In the genomic region with DNA sequence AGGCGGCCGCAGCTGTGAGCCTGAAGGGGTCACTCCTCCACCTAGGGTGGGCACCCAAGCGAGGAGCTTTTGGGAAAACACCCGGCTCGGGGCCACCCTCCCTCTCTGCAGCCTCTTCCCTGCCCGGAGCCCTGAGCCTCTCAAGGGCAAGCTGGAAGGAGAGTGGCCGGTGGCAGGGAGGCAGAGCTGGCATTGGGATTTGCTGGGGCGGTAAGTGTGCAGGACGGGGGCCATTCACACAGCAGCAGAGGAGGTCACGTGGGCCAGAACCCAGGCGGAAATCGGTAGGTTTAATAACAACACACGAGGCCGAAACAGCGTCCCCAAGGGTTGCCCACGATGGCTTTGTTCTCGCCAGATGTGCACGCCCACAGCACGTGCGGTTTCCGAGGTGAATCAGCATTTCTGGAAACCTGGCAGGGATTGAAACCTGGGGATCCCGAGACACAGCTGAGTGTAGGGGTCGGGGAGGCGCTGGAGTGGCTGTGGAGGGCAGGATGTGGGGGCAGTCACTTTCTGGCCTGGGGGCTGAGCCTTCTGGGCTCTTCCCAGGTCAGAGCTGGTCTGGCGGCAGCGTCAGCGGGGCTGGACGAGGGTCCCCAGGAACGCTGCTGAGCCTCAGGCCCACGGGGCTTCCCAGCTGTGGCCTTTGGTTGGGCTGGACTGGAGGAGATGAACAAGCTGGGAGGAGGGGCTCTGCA, we compare ENCODE assay signal across 1 cellular context.
TF ChIP-seq lines count a peak whose summit lies in the region.

No MANE protein-coding gene starts in this region.

TF ChIP-seq in GM23338, 12 proteins besides CTCF, POLR2A, EP300 and RAD21:
- TF ChIP-seq ZNF114 (CRISPR knock-in tag; IDR thresholded peaks at IDR 0.05): no peak
- TF ChIP-seq, protein P1, sequence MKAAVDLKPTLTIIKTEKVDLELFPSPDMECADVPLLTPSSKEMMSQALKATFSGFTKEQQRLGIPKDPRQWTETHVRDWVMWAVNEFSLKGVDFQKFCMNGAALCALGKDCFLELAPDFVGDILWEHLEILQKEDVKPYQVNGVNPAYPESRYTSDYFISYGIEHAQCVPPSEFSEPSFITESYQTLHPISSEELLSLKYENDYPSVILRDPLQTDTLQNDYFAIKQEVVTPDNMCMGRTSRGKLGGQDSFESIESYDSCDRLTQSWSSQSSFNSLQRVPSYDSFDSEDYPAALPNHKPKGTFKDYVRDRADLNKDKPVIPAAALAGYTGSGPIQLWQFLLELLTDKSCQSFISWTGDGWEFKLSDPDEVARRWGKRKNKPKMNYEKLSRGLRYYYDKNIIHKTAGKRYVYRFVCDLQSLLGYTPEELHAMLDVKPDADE (IDR thresholded peaks at IDR 0.05): no peak
- TF ChIP-seq ZNF331 (CRISPR knock-in tag; IDR thresholded peaks at IDR 0.05; ENCODE audit: low read depth): no peak
